19 cellular contexts compared by ENCODE assay signal in the genomic region with DNA sequence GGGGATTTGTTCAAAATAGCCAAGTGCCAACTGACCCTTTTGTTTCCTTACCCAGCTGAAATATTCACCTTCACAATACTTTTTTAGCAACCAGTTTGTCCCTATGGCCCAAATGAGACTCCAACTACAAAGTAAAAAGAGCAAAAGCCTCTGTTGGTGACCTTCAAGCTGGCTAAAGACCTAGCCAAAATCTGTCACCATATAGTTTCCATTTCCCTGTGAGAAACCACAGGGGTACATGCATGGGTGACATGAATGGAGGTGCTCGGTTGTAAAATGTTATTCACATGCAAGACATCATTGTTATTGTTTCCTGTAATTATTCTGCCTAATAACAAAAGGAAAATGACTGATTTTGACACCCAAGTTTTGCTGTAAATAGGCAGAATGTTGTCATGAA.
"Had no signal": no experiment of that assay in that cellular context is flagged by ENCODE, and none has a peak within 500 bp of the region (broad histone marks: within the 10 kb centered on the region; RNA-seq: fewer than 3 reads in every experiment).

No MANE protein-coding gene starts in this region.

- H3K9me3 Mint-ChIP-seq: activated naive CD4-positive, alpha-beta T cell treated with anti-CD3 and anti-CD28 coated beads for 36 hours; activated naive CD8-positive, alpha-beta T cell treated with anti-CD3 and anti-CD28 coated beads, Interleukin-2, amount 10 ng/mL, durations not matched to agents 7 days and 5 days; activated T-cell treated with anti-CD3 and anti-CD28 coated beads, Interleukin-2, amount 50 U/mL, for 24 hours; neural crest cell had no signal

- H3K36me3 Mint-ChIP-seq: activated naive CD8-positive, alpha-beta T cell treated with anti-CD3 and anti-CD28 coated beads, Interleukin-2, amount 10 ng/mL, durations not matched to agents 7 days and 5 days had no signal

- H3K4me3 ChIP-seq: left lung, lung, sigmoid colon, smooth muscle cell, thyroid gland had no signal

- H3K27me3 Mint-ChIP-seq: activated naive CD8-positive, alpha-beta T cell treated with anti-CD3 and anti-CD28 coated beads, Interleukin-2, amount 10 ng/mL, durations not matched to agents 7 days and 5 days; activated T-cell treated with anti-CD3 and anti-CD28 coated beads, Interleukin-2, amount 50 U/mL, for 24 hours had no signal

- DNase-seq: activated CD8-positive, alpha-beta memory T cell treated with anti-CD3 and anti-CD28 coated beads for 24 hours; activated CD8-positive, alpha-beta memory T cell treated with anti-CD3 and anti-CD28 coated beads, Interleukin-2, amount 50 U/mL, for 4 hours; activated naive CD4-positive, alpha-beta T cell treated with anti-CD3 and anti-CD28 coated beads for 36 hours; activated naive CD8-positive, alpha-beta T cell treated with anti-CD3 and anti-CD28 coated beads, Interleukin-2, amount 10 ng/mL, durations not matched to agents 7 days and 5 days; activated T-cell treated with anti-CD3 and anti-CD28 coated beads, Interleukin-2, amount 50 U/mL, for 24 hours; amniotic stem cell; effector CD8-positive, alpha-beta T cell; foreskin keratinocyte; left lung; naive B cell; sigmoid colon; stimulated activated CD4-positive, alpha-beta T cell treated with anti-CD3 and anti-CD28 coated beads, Interleukin-15, amount 100 ng/mL, for 24 hours; stimulated activated naive CD4-positive, alpha-beta T cell; T-helper 9 cell; thyroid gland had no signal

- H3K4me1 ChIP-seq: foreskin keratinocyte, left lung, sigmoid colon had no signal

- ATAC-seq: foreskin keratinocyte, left lung, WTC11 had no signal

- H3K9me3 ChIP-seq: sigmoid colon, thyroid gland had no signal

- H3K4me3 Mint-ChIP-seq: activated naive CD4-positive, alpha-beta T cell treated with anti-CD3 and anti-CD28 coated beads for 36 hours; activated naive CD8-positive, alpha-beta T cell treated with anti-CD3 and anti-CD28 coated beads, Interleukin-2, amount 10 ng/mL, durations not matched to agents 7 days and 5 days; activated T-cell treated with anti-CD3 and anti-CD28 coated beads, Interleukin-2, amount 50 U/mL, for 24 hours; WTC11 had no signal

- H3K4me1 Mint-ChIP-seq: activated naive CD8-positive, alpha-beta T cell treated with anti-CD3 and anti-CD28 coated beads, Interleukin-2, amount 10 ng/mL, durations not matched to agents 7 days and 5 days had no signal

- H3K27ac ChIP-seq: foreskin keratinocyte, left lung, sigmoid colon, thyroid gland had no signal

- H3K36me3 ChIP-seq: left lung, sigmoid colon, thyroid gland had no signal

- H3K27me3 ChIP-seq: left lung, sigmoid colon, thyroid gland had no signal

- H3K27ac Mint-ChIP-seq: activated naive CD4-positive, alpha-beta T cell treated with anti-CD3 and anti-CD28 coated beads for 36 hours; activated naive CD8-positive, alpha-beta T cell treated with anti-CD3 and anti-CD28 coated beads, Interleukin-2, amount 10 ng/mL, durations not matched to agents 7 days and 5 days; activated T-cell treated with anti-CD3 and anti-CD28 coated beads, Interleukin-2, amount 50 U/mL, for 24 hours; WTC11 had no signal
